9 cellular contexts compared by ENCODE assay signal in genomic region chr1:155934933-155935590, GRCh38. TPM values are rescaled to one million over a fixed set of nuclear protein-coding genes. Genes with fewer than 3 reads are reported as not detected.
DNase-seq lines count a peak whose midpoint lies in the region; ATAC-seq, FAIRE-seq and TF ChIP-seq lines count a peak whose summit lies in the region.
"Had no signal": no experiment of that assay in that cellular context is flagged by ENCODE, and none has a peak within 500 bp of the region (broad histone marks: within the 10 kb centered on the region; RNA-seq: fewer than 3 reads in every experiment).

No MANE protein-coding gene starts in this region.

- H3K27ac Mint-ChIP-seq in osteocyte (ENCODE audit: unreplicated experiment), result no peak overlapping the region

- no peaks in the 10 kb centered on the region for H3K27me3 Mint-ChIP-seq in osteocyte (ENCODE audit: unreplicated experiment)

- no peak overlapping the region for H3K4me3 Mint-ChIP-seq in osteocyte (ENCODE audit: unreplicated experiment)

- H3K27ac ChIP-seq in BLaER1 treated with 17β-estradiol and CSF1 and Interleukin-3, amounts not matched to agents 10 nM and 100 nM, result peak overlapping the region; percentile 89 to 98 (median 93)
- peak overlapping the region; percentile 89 to 96 for H3K27ac ChIP-seq in breast epithelium

- no peaks in the 10 kb centered on the region for H3K9me3 ChIP-seq in BLaER1 treated with 17β-estradiol and CSF1 and Interleukin-3, amounts not matched to agents 10 nM and 100 nM (replicated peaks in 1 of 11)
- H3K9me3 ChIP-seq in breast epithelium, result no peaks in the 10 kb centered on the region
- no peaks in the 10 kb centered on the region for H3K9me3 ChIP-seq in mononuclear cell (ENCODE audit: low read depth, low read length)

- FAIRE-seq in urothelium cell line (lab: Jason Lieb, UNC), result no peak

- peaks cover 27 to 39% (median 36%) of the 10 kb centered on the region in 11 experiments for H4K20me1 ChIP-seq in BLaER1 treated with 17β-estradiol and CSF1 and Interleukin-3, amounts not matched to agents 10 nM and 100 nM

- H3K36me3 ChIP-seq in BLaER1 treated with 17β-estradiol and CSF1 and Interleukin-3, amounts not matched to agents 10 nM and 100 nM, result peaks cover 32 to 37% (median 36%) of the 10 kb centered on the region in 11 experiments
- no peaks in the 10 kb centered on the region for H3K36me3 ChIP-seq in breast epithelium

- no peaks in the 10 kb centered on the region for H3K9me3 Mint-ChIP-seq in osteocyte (ENCODE audit: unreplicated experiment)

- H3K9ac ChIP-seq in BLaER1 treated with 17β-estradiol and CSF1 and Interleukin-3, amounts not matched to agents 10 nM and 100 nM, result peak overlapping the region; percentile 91 to 99 (median 96)

- H3K4me2 ChIP-seq in BLaER1 treated with 17β-estradiol and CSF1 and Interleukin-3, amounts not matched to agents 10 nM and 100 nM, result peak overlapping the region; percentile 71 to 94 (median 86)

- TF ChIP-seq CTCF in breast epithelium (IDR thresholded peaks at IDR 0.05), result no peak
- no peak for TF ChIP-seq CTCF in osteocyte (IDR thresholded peaks at IDR 0.05)

- H3K27me3 ChIP-seq in BLaER1 treated with 17β-estradiol and CSF1 and Interleukin-3, amounts not matched to agents 10 nM and 100 nM, result no peaks in the 10 kb centered on the region
- H3K27me3 ChIP-seq in breast epithelium (no peaks in the 10 kb centered on the region), mononuclear cell (ENCODE audit: insufficient read depth, low read length) (no peaks in the 10 kb centered on the region)

- intact Hi-C loops in breast epithelium (cut with DNase I; ENCODE audit: low total_unique reads), result no loop called here
- intact Hi-C loops in left colon (cut with DNase I, micrococcal nuclease), result loop anchor here (5.0 to 10.0 kb wide), 2 partner anchors 50 to 52 kb away; no protein-coding TSS in a partner anchor

- TF ChIP-seq POLR2A in breast epithelium (IDR thresholded peaks at IDR 0.05), result no peak

- H3K36me3 Mint-ChIP-seq in osteocyte (ENCODE audit: unreplicated experiment), result peaks cover 11% of the 10 kb centered on the region

- DNase-seq in MV-4-11 (lab: John Stamatoyannopoulos, UW), result peak; percentile 29
- no peak for DNase-seq in breast epithelium (ENCODE audit: low spot score in 2 of 2)
- DNase-seq in left colon, result no peak
- DNase-seq in osteocyte (ENCODE audit: extremely low spot score, unreplicated experiment), result no peak
- DNase-seq in urothelium cell line (ENCODE audit: low spot score), result no peak

- peaks cover 37% of the 10 kb centered on the region for H3K4me1 Mint-ChIP-seq in osteocyte (ENCODE audit: unreplicated experiment)

- peak overlapping the region; percentile 80 to 97 (median 88) for H3K4me3 ChIP-seq in BLaER1 treated with 17β-estradiol and CSF1 and Interleukin-3, amounts not matched to agents 10 nM and 100 nM
- H3K4me3 ChIP-seq in breast epithelium (peak overlapping the region; percentile 58 to 94 (median 78)), mononuclear cell (ENCODE audit: low read length) (peak overlapping the region; percentile 77)

- ATAC-seq in HG02610 (IDR thresholded peaks at IDR 0.05; ENCODE audit: unreplicated experiment) (no peak), left colon (no peak)

- peaks cover 50 to 63% (median 60%) of the 10 kb centered on the region in 10 experiments for H3K4me1 ChIP-seq in BLaER1 treated with 17β-estradiol and CSF1 and Interleukin-3, amounts not matched to agents 10 nM and 100 nM
- peaks cover 12 to 18% of the 10 kb centered on the region in 2 donors for H3K4me1 ChIP-seq in breast epithelium
- H3K4me1 ChIP-seq in mononuclear cell (ENCODE audit: insufficient read depth, low read length), result peaks cover 56% of the 10 kb centered on the region

RNA-seq across cellular contexts. Expression of gene KHDC4, which starts 0.8 kb away (rescaled TPM):
- total RNA-seq in breast epithelium, result 10 to 100 TPM; 52.0 to 81.5 (median 64.2) TPM
- total RNA-seq in mononuclear cell, result 38.1 TPM
- 10 to 100 TPM; 45.6 to 54.1 TPM for total RNA-seq in left colon
- 48.8 and 53.7 TPM in 2 replicates for total RNA-seq in osteocyte

RNA-seq across cellular contexts. Expression of gene RXFP4, which starts 6.4 kb away (rescaled TPM):
- total RNA-seq in breast epithelium (not detected), mononuclear cell (not detected), left colon (1 to 10 TPM; 5.2 to 5.6 TPM), osteocyte (not detected in 2 replicates)
- total RNA-seq: lung microvascular endothelial cell had no signal

RNA-seq across cellular contexts. Expression of gene RIT1, which starts 23.9 kb away (rescaled TPM):
- 10 to 100 TPM; 29.2 to 32.6 (median 29.4) TPM for total RNA-seq in breast epithelium
- total RNA-seq in mononuclear cell, result 128 TPM
- total RNA-seq in left colon, result 10 to 100 TPM; 21.5 to 26.3 TPM
- 43.1 and 45.6 TPM in 2 replicates for total RNA-seq in osteocyte

RNA-seq across cellular contexts. Expression of gene ARHGEF2, which starts 43.3 kb away (rescaled TPM):
- 10 to 100 TPM; 81.8 to 93.7 (median 90.4) TPM for total RNA-seq in breast epithelium
- 149 TPM for total RNA-seq in mononuclear cell
- 100 to 1,000 TPM in 1 of 2 donors, 10 to 100 TPM in 1; 99.3 to 103 TPM for total RNA-seq in left colon
- total RNA-seq in osteocyte, result 199 and 201 TPM in 2 replicates
